Comparison of ENCODE assay signal across 8 cellular contexts in the genomic region with DNA sequence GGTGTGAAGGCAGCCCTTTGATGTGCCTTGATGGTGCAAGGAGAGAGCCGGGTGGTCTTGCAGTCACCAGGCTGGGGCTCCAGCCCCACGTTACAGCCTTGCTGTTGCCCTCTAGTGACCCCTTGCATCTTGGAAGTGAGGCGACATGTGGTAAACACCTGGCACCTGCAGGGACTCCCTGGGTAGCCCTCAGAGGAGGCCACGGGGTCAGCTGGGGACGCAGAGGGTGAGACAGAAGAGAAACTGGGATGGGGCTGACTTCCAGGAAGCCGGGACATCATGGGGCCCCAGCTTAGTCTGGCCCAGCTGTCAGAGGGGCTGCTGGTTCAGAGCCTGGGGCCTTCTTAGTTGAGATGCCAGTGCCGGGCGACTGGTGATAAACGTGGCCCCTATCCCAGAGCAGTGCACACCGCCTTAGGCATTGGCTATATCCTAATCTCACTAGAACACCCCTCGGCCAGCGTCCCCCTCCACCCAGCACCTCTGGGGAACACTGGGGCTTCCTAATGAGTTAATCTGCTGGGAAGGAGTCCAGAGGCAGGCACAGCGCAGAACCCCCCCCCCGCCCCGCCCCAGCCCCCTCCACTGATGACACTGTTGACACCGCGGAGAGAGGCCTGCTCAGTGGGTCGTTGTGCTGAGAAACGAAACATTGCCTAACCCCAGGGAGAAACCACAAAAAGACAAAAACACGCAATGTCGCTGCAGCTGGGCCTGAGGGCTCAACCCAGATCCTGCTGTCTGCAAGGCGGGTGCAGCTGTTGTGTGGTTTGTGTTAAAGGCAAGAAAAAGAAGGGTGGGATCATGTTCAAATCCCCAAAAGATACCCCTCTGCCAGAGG.
DNase-seq lines count a peak whose midpoint lies in the region; ATAC-seq, FAIRE-seq and TF ChIP-seq lines count a peak whose summit lies in the region.

No MANE protein-coding gene starts in this region.

- H2AFZ ChIP-seq in HepG2 (ENCODE audit: low read length) (no peak overlapping the region), mammary epithelial cell (ENCODE audit: low read depth, low read length) (no peak overlapping the region)

- no peaks in the 10 kb centered on the region for H3K4me1 Mint-ChIP-seq in endothelial cell (ENCODE audit: unreplicated experiment)

- intact Hi-C loops in HepG2 (cut with micrococcal nuclease; ENCODE audit: unreplicated experiment) (no loop called here), mammary epithelial cell (cut with micrococcal nuclease) (no loop called here)

- WGBS in HepG2 (ENCODE audit: low lambda C conversion rate) = 4% methylated on average over 9 of the region's 22 CpGs
- WGBS in mammary epithelial cell (ENCODE audit: low coverage, missing lambda C conversion rate) = 82% methylated on average over 12 of the region's 22 CpGs

- H3K4me2 ChIP-seq in HepG2 (ENCODE audit: low read depth, low read length) = peak overlapping the region; percentile 98
- H3K4me2 ChIP-seq in mammary epithelial cell (ENCODE audit: insufficient read depth, low read depth, low read length) = no peak overlapping the region

- H3K36me3 ChIP-seq in HepG2 (replicated peaks in 1 of 2; ENCODE audit: control insufficient read depth in 1 of 2, insufficient read depth in 2 of 2, low read length in 2 of 2) = no peaks in the 10 kb centered on the region
- H3K36me3 ChIP-seq in mammary epithelial cell (ENCODE audit: insufficient read depth, low read length) = no peaks in the 10 kb centered on the region

- DNase-seq in RPMI7951 (ENCODE audit: low read depth) (peak; percentile 93), HepG2 (ENCODE audit: low spot score) (no peak), endothelial cell (ENCODE audit: low spot score) (no peak), mammary epithelial cell (no peak)
- DNase-seq in activated effector memory CD4-positive, alpha-beta T cell treated with anti-CD3 and anti-CD28 coated beads, Interleukin-2, amount 50 U/mL, for 16 hours = peak; percentile 81
- DNase-seq in stimulated activated CD8-positive, alpha-beta memory T cell treated with anti-CD3 and anti-CD28 coated beads, Interleukin-4, amount 100 ng/mL, for 4 hours (ENCODE audit: low read depth in 2 of 2, low spot score in 1 of 2) = peak; percentile 23 to 28

- no peak overlapping the region for H3K4me3 Mint-ChIP-seq in endothelial cell (ENCODE audit: unreplicated experiment)

- in situ Hi-C loops in HepG2 (cut with HindIII; ENCODE audit: extremely low pct_ligation_motif_present, low pct_unique_long_range_greater_than_20kb) = no loop called here
- in situ Hi-C loops in mammary epithelial cell (cut with MboI; ENCODE audit: low sequenced_read_pairs in 2 of 2) = loop anchor here in 1 of 2 donors (10.0 kb wide), 1 partner anchor 61 kb away; no protein-coding TSS in a partner anchor

- FAIRE-seq in HepG2 (lab: Jason Lieb, UNC) = no peak

- no peak for TF ChIP-seq CTCF in HepG2 (CRISPR knock-in tag; IDR thresholded peaks at IDR 0.05)
- TF ChIP-seq CTCF in endothelial cell (IDR thresholded peaks at IDR 0.05; ENCODE audit: unreplicated experiment) = no peak
- no peak for TF ChIP-seq CTCF in mammary epithelial cell (conservative IDR thresholded peaks at IDR 0.05 in 1 of 2, IDR thresholded peaks at IDR 0.05 in 1 of 2; ENCODE audit: extremely low read depth in 1 of 2, insufficient read depth in 1 of 2, low read depth in 1 of 2, low read length in 2 of 2)

- peak; percentile 58 for ATAC-seq in GM18873 (IDR thresholded peaks at IDR 0.05; ENCODE audit: low FRiP score, unreplicated experiment)
- peak; percentile 63 for ATAC-seq in HG02938 (IDR thresholded peaks at IDR 0.05; ENCODE audit: unreplicated experiment)
- peak; percentile 41 for ATAC-seq in HepG2

- H3K27ac Mint-ChIP-seq in endothelial cell (ENCODE audit: unreplicated experiment) = no peak overlapping the region

- H3K79me2 ChIP-seq in HepG2 (ENCODE audit: insufficient read depth, low read length) (no peaks in the 10 kb centered on the region), mammary epithelial cell (ENCODE audit: insufficient read depth, low read length) (no peaks in the 10 kb centered on the region)

- no peaks in the 10 kb centered on the region for H3K9me3 ChIP-seq in HepG2 (ENCODE audit: low read length)
- no peaks in the 10 kb centered on the region for H3K9me3 ChIP-seq in mammary epithelial cell (replicated peaks; ENCODE audit: insufficient read depth, low read length)

- H3K27ac ChIP-seq in HepG2 (ENCODE audit: extremely low read length, insufficient read depth, low read length) (peak overlapping the region; percentile 77), mammary epithelial cell (ENCODE audit: insufficient read depth, low read depth, low read length) (no peak overlapping the region)

- dilution Hi-C loops in mammary epithelial cell (cut with HindIII; ENCODE audit: low sequenced_read_pairs) = no loop called here

- CTCF ChIA-PET in HepG2 (lab: Yijun Ruan, JAX; ENCODE audit: low intra/inter-chr PET ratio, low total read pairs) (no interaction called here), mammary epithelial cell (lab: Charles Lee; ENCODE audit: low non-redundant PET) (no interaction called here)

- H4K20me1 ChIP-seq in HepG2 (ENCODE audit: insufficient read depth, low read length) (no peaks in the 10 kb centered on the region), mammary epithelial cell (ENCODE audit: insufficient read depth, low read length) (no peaks in the 10 kb centered on the region)

- H3K4me3 ChIP-seq in HepG2 (replicated peaks in 1 of 3; ENCODE audit: insufficient read depth in 1 of 3, low read depth in 2 of 3, low read length in 3 of 3) = peak overlapping the region; percentile 24 to 69 (median 34); a peak in 5 of 6 replicates
- H3K4me3 ChIP-seq in mammary epithelial cell (replicated peaks in 1 of 3; ENCODE audit: insufficient read depth in 1 of 3, low read depth in 2 of 3, low read length in 3 of 3) = no peak overlapping the region

- peaks cover 76% of the 10 kb centered on the region for H3K4me1 ChIP-seq in HepG2 (ENCODE audit: insufficient read depth, low read length)
- peaks cover 14% of the 10 kb centered on the region for H3K4me1 ChIP-seq in mammary epithelial cell (ENCODE audit: insufficient read depth, low read length)

- no peak for TF ChIP-seq RAD21 in HepG2 (CRISPR knock-in tag; IDR thresholded peaks at IDR 0.05)

- peak overlapping the region; percentile 65 for H3K9ac ChIP-seq in HepG2 (ENCODE audit: insufficient read depth, low read depth, low read length)
- no peak overlapping the region for H3K9ac ChIP-seq in mammary epithelial cell (ENCODE audit: insufficient read depth, low read length)

- TF ChIP-seq EP300 in HepG2 (IDR thresholded peaks at IDR 0.05; ENCODE audit: low read depth in 2 of 2, low read length in 2 of 2) = no peak
- no peak for TF ChIP-seq EP300 in HepG2 (CRISPR knock-in tag; IDR thresholded peaks at IDR 0.05; ENCODE audit: borderline replicate concordance)

- peaks cover 3% of the 10 kb centered on the region for H3K36me3 Mint-ChIP-seq in endothelial cell (ENCODE audit: low read depth, unreplicated experiment)

- peaks cover 18% of the 10 kb centered on the region for H3K27me3 Mint-ChIP-seq in endothelial cell (ENCODE audit: unreplicated experiment)

- BruUV-seq in HepG2 (replicated peaks; lab: Mats Ljungman, UMichigan) (no TSS peak), mammary epithelial cell (replicated peaks; lab: Mats Ljungman, UMichigan) (no TSS peak)

- no peak for TF ChIP-seq POLR2A in HepG2 (IDR thresholded peaks at IDR 0.05; ENCODE audit: insufficient read depth in 1 of 2, low read depth in 2 of 2, low read length in 2 of 2)

- H3K27me3 ChIP-seq in HepG2 (ENCODE audit: control insufficient read depth in 1 of 2, insufficient read depth in 2 of 2, low read length in 2 of 2) (0 out of 5 replicates have a peak, but pooled peaks cover 0 to 1% of the 10 kb centered on the region in 2 experiments), mammary epithelial cell (ENCODE audit: insufficient read depth, low read length) (no peaks in the 10 kb centered on the region)

- H3K9me3 Mint-ChIP-seq in endothelial cell (ENCODE audit: unreplicated experiment) = no peaks in the 10 kb centered on the region

- POLR2A ChIA-PET in HepG2 (lab: Yijun Ruan, JAX) = interaction anchor here (0.9 to 3.4 kb wide), 14 partner anchors 9 to 169 kb away, joined by 3 to 26 read pairs (median 8); partner anchors contain the start of gene KLF13

TF ChIP-seq in HepG2, 621 proteins besides CTCF, POLR2A, EP300 and RAD21 (continues in another document):
- TF ChIP-seq PCBP1 (IDR thresholded peaks at IDR 0.05; ENCODE audit: borderline replicate concordance, low read depth, low read length) (0 out of 2 replicates have a peak, but pooled peaks have one; percentile 26), ZNF333 (CRISPR knock-in tag; IDR thresholded peaks at IDR 0.05; ENCODE audit: borderline replicate concordance) (no peak)

Comparison
In these comparisons a context has a peak if more than half of its experiments do, and no peak if none do; other contexts are left out.
1. DNase-seq: peak in RPMI7951 (single experiment), activated effector memory CD4-positive, alpha-beta T cell treated with anti-CD3 and anti-CD28 coated beads, Interleukin-2, amount 50 U/mL, for 16 hours (single experiment) and stimulated activated CD8-positive, alpha-beta memory T cell treated with anti-CD3 and anti-CD28 coated beads, Interleukin-4, amount 100 ng/mL, for 4 hours (2 of 2); none in HepG2 (single experiment), endothelial cell (single experiment) and mammary epithelial cell (single experiment).
2. H3K4me3 ChIP-seq: peak in HepG2 (3 of 3); none in mammary epithelial cell (0 of 3).
3. Peak in every context shown above with its lines, with median percentiles within 50 percentile points of each other: ATAC-seq.